22 cellular contexts compared by ENCODE assay signal in genomic region chr1:210724768-210725167, GRCh38.
"Had no signal": no experiment of that assay in that cellular context is flagged by ENCODE, and none has a peak within 500 bp of the region (broad histone marks: within the 10 kb centered on the region; RNA-seq: fewer than 3 reads in every experiment).

No MANE protein-coding gene starts in this region.

- H3K27me3 ChIP-seq: neutrophil, pancreas, right lobe of liver, sigmoid colon, stomach, thyroid gland, tibial nerve, upper lobe of left lung, vagina had no signal

- H3K27ac ChIP-seq: neutrophil, pancreas, prostate gland, right lobe of liver, sigmoid colon, stomach, thoracic aorta, thyroid gland, tibial nerve, upper lobe of left lung, vagina had no signal

- H3K4me3 ChIP-seq: pancreas, prostate gland, right lobe of liver, sigmoid colon, stomach, thoracic aorta, thyroid gland, tibial nerve, upper lobe of left lung, vagina had no signal

- DNase-seq: natural killer cell; nucleus accumbens; pancreas; right cardiac atrium; right lobe of liver; sigmoid colon; small intestine; stimulated activated CD4-positive, alpha-beta T cell treated with anti-CD3 and anti-CD28 coated beads, Interleukin-15, amount 100 ng/mL, for 24 hours; stimulated activated CD4-positive, alpha-beta T cell treated with anti-CD3 and anti-CD28 coated beads, Interleukin-2, amount 100 ng/mL, for 24 hours; stimulated activated CD4-positive, alpha-beta T cell treated with anti-CD3 and anti-CD28 coated beads, Interleukin-2, amount 100 ng/mL, for 48 hours; stimulated activated CD4-positive, alpha-beta T cell treated with anti-CD3 and anti-CD28 coated beads, Interleukin-4, amount 100 ng/mL, for 24 hours; stimulated activated naive B cell treated with anti-CD40 and anti-IgM and Interleukin-4, amounts not matched to agents 10 μg/mL and 1 μg/mL and 100 μg/mL, for 72 hours; stimulated activated naive CD4-positive, alpha-beta T cell treated with Interleukin-2 at 50 U/mL for 16 hours; stomach; thyroid gland; trophoblast cell; upper lobe of left lung had no signal
